In the genomic region with DNA sequence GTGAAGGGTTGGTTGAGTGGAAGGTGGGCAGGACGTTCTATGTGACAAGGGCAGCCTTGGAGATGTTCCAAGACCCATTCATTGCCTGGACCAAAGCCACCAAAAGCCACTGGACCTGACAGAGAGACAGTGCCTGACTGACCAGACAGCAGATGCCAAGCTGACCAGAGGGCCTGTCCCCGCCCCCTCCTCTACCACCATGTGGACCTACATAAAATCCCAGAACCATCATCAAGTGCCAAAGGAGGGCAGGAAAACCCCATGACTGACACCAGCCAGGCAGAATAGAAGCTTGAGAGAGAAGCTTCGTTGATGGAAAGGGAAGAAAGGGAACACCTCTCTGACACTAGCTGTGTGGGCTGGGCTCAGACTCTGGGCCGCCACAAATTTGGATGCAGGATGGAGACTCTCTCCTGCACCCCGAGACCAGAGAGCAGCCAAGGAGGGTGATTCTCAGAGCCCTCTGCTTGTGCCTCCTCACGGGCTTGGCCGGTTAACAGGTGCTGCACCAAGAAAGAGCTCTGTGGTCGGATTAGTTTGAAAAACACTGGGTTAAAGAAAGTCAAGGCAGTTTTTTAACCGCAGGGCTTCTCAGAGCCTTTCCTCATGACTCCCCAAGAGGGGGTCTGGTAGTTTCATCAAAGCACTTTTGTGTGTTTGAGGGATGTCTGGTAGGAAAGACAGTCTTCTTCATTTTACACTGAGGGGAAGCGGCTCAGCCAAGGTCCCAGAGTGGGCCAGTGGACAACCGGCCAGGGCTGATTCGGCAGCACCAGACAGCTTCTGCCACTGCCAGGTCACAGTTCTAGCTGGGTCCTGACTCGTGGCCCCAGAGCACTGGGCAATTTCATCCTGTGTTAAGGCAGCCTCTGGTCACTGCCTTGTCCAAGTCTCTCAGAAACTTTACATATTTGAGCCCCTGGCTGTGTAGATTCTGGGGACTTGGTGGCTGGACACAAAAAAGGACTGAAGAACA, we compare ENCODE assay signal across 16 cellular contexts. TPM values are rescaled to one million over a fixed set of nuclear protein-coding genes. Genes with fewer than 3 reads are reported as not detected.
DNase-seq lines count a peak whose midpoint lies in the region; ATAC-seq, FAIRE-seq and TF ChIP-seq lines count a peak whose summit lies in the region.
"Had no signal": no experiment of that assay in that cellular context is flagged by ENCODE, and none has a peak within 500 bp of the region (broad histone marks: within the 10 kb centered on the region; RNA-seq: fewer than 3 reads in every experiment).

No MANE protein-coding gene starts in this region.

- H3K4me3 ChIP-seq in BLaER1 treated with 17β-estradiol and CSF1 and Interleukin-3, amounts not matched to agents 10 nM and 100 nM, result peak overlapping the region in 2 of 10 experiments; percentile 3 to 13; a peak in 3 of 20 replicates
- H3K4me3 ChIP-seq in SU-DHL-6 (ENCODE audit: insufficient read depth, low read length, poor library complexity, severe bottlenecking) (peak overlapping the region; percentile 82), right lobe of liver (no peak overlapping the region)
- H3K4me3 ChIP-seq: MG63, prostate gland had no signal

- H4K20me1 ChIP-seq in BLaER1 treated with 17β-estradiol and CSF1 and Interleukin-3, amounts not matched to agents 10 nM and 100 nM, result no peaks in the 10 kb centered on the region
- no peaks in the 10 kb centered on the region for H4K20me1 ChIP-seq in SU-DHL-6 (ENCODE audit: low read depth, low read length)

- peaks cover 0 to 2% (median 0%) of the 10 kb centered on the region in 7 donors for H3K9me3 Mint-ChIP-seq in CD14-positive monocyte
- H3K9me3 Mint-ChIP-seq: central memory CD8-positive, alpha-beta T cell had no signal

- intact Hi-C loops in right lobe of liver (cut with DNase I) (no loop called here), CD14-positive monocyte (cut with micrococcal nuclease) (no loop called here)

- H3K27me3 Mint-ChIP-seq in CD14-positive monocyte (ENCODE audit: low read depth in 3 of 3), result peaks cover 8 to 12% (median 11%) of the 10 kb centered on the region in 3 donors

- H3K9me2 ChIP-seq in SU-DHL-6 (replicated peaks; ENCODE audit: insufficient read depth, low read length), result no peaks in the 10 kb centered on the region

- H3K27me3 ChIP-seq in BLaER1 treated with 17β-estradiol and CSF1 and Interleukin-3, amounts not matched to agents 10 nM and 100 nM, result peaks cover 0 to 15% (median 0%) of the 10 kb centered on the region in 11 experiments; a peak in 4 of 22 replicates
- H3K27me3 ChIP-seq in SU-DHL-6 (ENCODE audit: low read length) (no peaks in the 10 kb centered on the region), right lobe of liver (no peaks in the 10 kb centered on the region)
- H3K27me3 ChIP-seq: MG63 had no signal

- H3K4me1 ChIP-seq in BLaER1 treated with 17β-estradiol and CSF1 and Interleukin-3, amounts not matched to agents 10 nM and 100 nM, result peaks cover 60 to 75% (median 67%) of the 10 kb centered on the region in 10 experiments
- no peaks in the 10 kb centered on the region for H3K4me1 ChIP-seq in right lobe of liver
- H3K4me1 ChIP-seq: prostate gland had no signal

- peak overlapping the region in 4 of 11 experiments; percentile 16 to 70 (median 62); a peak in 8 of 22 replicates for H3K9ac ChIP-seq in BLaER1 treated with 17β-estradiol and CSF1 and Interleukin-3, amounts not matched to agents 10 nM and 100 nM
- H3K9ac ChIP-seq in SU-DHL-6 (ENCODE audit: low read length), result peak overlapping the region; percentile 68

- no peak overlapping the region for H3K4me3 Mint-ChIP-seq in CD14-positive monocyte
- H3K4me3 Mint-ChIP-seq: central memory CD8-positive, alpha-beta T cell had no signal

- no peak for DNase-seq in right lobe of liver
- DNase-seq in CD14-positive monocyte (ENCODE audit: low spot score), result no peak
- DNase-seq in RCC 7860 (ENCODE audit: low spot score), result no peak
- DNase-seq: MG63, NCI-H2171 treated with DMSO at 0.1 percent for 48 hours, WERI-Rb-1 had no signal

- peaks cover 3% of the 10 kb centered on the region for H3K4me1 Mint-ChIP-seq in CD14-positive monocyte
- H3K4me1 Mint-ChIP-seq: central memory CD8-positive, alpha-beta T cell had no signal

- H2AFZ ChIP-seq in SU-DHL-6 (ENCODE audit: low read depth, low read length, severe bottlenecking), result no peak overlapping the region

- no peaks in the 10 kb centered on the region for H3K36me3 ChIP-seq in BLaER1 treated with 17β-estradiol and CSF1 and Interleukin-3, amounts not matched to agents 10 nM and 100 nM
- H3K36me3 ChIP-seq in SU-DHL-6 (ENCODE audit: low read length) (peaks cover 4% of the 10 kb centered on the region; the same call in 1 of the 2 replicates), right lobe of liver (no peaks in the 10 kb centered on the region)
- H3K36me3 ChIP-seq: MG63, prostate gland, WERI-Rb-1 had no signal

- H3K27ac ChIP-seq in BLaER1 treated with 17β-estradiol and CSF1 and Interleukin-3, amounts not matched to agents 10 nM and 100 nM, result peak overlapping the region in 4 of 11 experiments; percentile 37 to 77 (median 60); a peak in 8 of 22 replicates
- H3K27ac ChIP-seq in SU-DHL-6 (ENCODE audit: low read depth, low read length) (peak overlapping the region; percentile 94), right lobe of liver (no peak overlapping the region)
- H3K27ac ChIP-seq: prostate gland, WERI-Rb-1 had no signal

- H3K27ac Mint-ChIP-seq in CD14-positive monocyte, result no peak overlapping the region

- H3K79me2 ChIP-seq in SU-DHL-6 (ENCODE audit: insufficient read depth, low read length), result peaks cover 60% of the 10 kb centered on the region

- ATAC-seq in GM18909 (IDR thresholded peaks at IDR 0.05; ENCODE audit: poor library complexity, unreplicated experiment), result peak; percentile 36
- ATAC-seq in HG02852 (IDR thresholded peaks at IDR 0.05; ENCODE audit: unreplicated experiment), result peak; percentile 44
- ATAC-seq in right lobe of liver, result no peak
- no peak for ATAC-seq in GM21723 (IDR thresholded peaks at IDR 0.05; ENCODE audit: unreplicated experiment)
- ATAC-seq: SK-N-SH treated with all-trans-retinoic acid at 6 μM for 48 hours had no signal

- 69% methylated on average over 8 of the region's 13 CpGs for WGBS in right lobe of liver (ENCODE audit: insufficient coverage, low coverage, low lambda C conversion rate, missing lambda C conversion rate)

- peaks cover 40% of the 10 kb centered on the region for H3F3A ChIP-seq in SU-DHL-6 (ENCODE audit: insufficient read depth)

- TF ChIP-seq CTCF in SU-DHL-6 (IDR thresholded peaks at IDR 0.05; ENCODE audit: insufficient read depth, low read length, poor library complexity, severe bottlenecking), result no peak
- no peak for TF ChIP-seq CTCF in right lobe of liver (IDR thresholded peaks at IDR 0.05)
- no peak for TF ChIP-seq CTCF in CD14-positive monocyte (IDR thresholded peaks at IDR 0.05)

- H3K9me3 ChIP-seq in BLaER1 treated with 17β-estradiol and CSF1 and Interleukin-3, amounts not matched to agents 10 nM and 100 nM (replicated peaks in 1 of 11), result 0 out of 22 replicates have a peak, but pooled peaks cover 0 to 3% (median 0%) of the 10 kb centered on the region in 11 experiments
- H3K9me3 ChIP-seq in SU-DHL-6 (ENCODE audit: insufficient read depth, low read length), result no peaks in the 10 kb centered on the region
- H3K9me3 ChIP-seq in right lobe of liver, result no peaks in the 10 kb centered on the region
- H3K9me3 ChIP-seq: MG63, prostate gland had no signal

- TF ChIP-seq POLR2A in right lobe of liver (IDR thresholded peaks at IDR 0.05), result no peak

- peak overlapping the region; percentile 19 to 91 (median 88) for H3K4me2 ChIP-seq in BLaER1 treated with 17β-estradiol and CSF1 and Interleukin-3, amounts not matched to agents 10 nM and 100 nM
- peak overlapping the region; percentile 78 for H3K4me2 ChIP-seq in SU-DHL-6 (ENCODE audit: low read depth, low read length, poor library complexity, severe bottlenecking)

- FAIRE-seq in RCC 7860 (lab: Jason Lieb, UNC), result no peak
- FAIRE-seq: islet of Langerhans had no signal

- H3K36me3 Mint-ChIP-seq in CD14-positive monocyte, result no peaks in the 10 kb centered on the region

RNA-seq across cellular contexts. Expression of gene TNFRSF13B, which starts 1.7 kb away (rescaled TPM):
- total RNA-seq in right lobe of liver, result under 1 TPM in 1 of 6 experiments, not detected in 5; 0.44 TPM
- polyA plus RNA-seq in CD14-positive monocyte, result under 1 TPM in 1 of 2 donors, not detected in 1; 0.47 TPM
- total RNA-seq: glomerular endothelial cell, prostate gland had no signal

Comparison
In these comparisons a context has a peak if more than half of its experiments do, and no peak if none do; other contexts are left out.
1. ATAC-seq: peak in GM18909 (single experiment) and HG02852 (single experiment); none in right lobe of liver (0 of 4) and GM21723 (single experiment).